Comparison of ENCODE assay signal across 8 cellular contexts in genomic region chr2:233354500-233354924, GRCh38. TPM values are rescaled to one million over a fixed set of nuclear protein-coding genes. Genes with fewer than 3 reads are reported as not detected.
DNase-seq lines count a peak whose midpoint lies in the region; ATAC-seq, FAIRE-seq and TF ChIP-seq lines count a peak whose summit lies in the region.

No MANE protein-coding gene starts in this region.

- WGBS in aorta, 2 donors, result 0% methylated on average over 29 to 77 of the region's 77 CpGs

- ATAC-seq in RWPE2 (ENCODE audit: low read depth), result no peak
- ATAC-seq in aorta (ENCODE audit: low FRiP score), result no peak

- H3K36me3 ChIP-seq in HAP-1 (replicated peaks) (peaks cover 15% of the 10 kb centered on the region), RWPE2 (ENCODE audit: low read depth) (peaks cover 13% of the 10 kb centered on the region), iPS-20b (ENCODE audit: insufficient read depth, low read depth, low read length) (peaks cover 3% of the 10 kb centered on the region; the same call in 1 of the 2 replicates), aorta (ENCODE audit: control insufficient read depth in 1 of 2, insufficient read depth in 2 of 2, low read length in 1 of 2) (no peaks in the 10 kb centered on the region)

- H3K9me3 ChIP-seq in HAP-1 (no peaks in the 10 kb centered on the region), RWPE2 (ENCODE audit: severe bottlenecking) (no peaks in the 10 kb centered on the region), iPS-20b (ENCODE audit: insufficient read depth, low read depth, low read length) (no peaks in the 10 kb centered on the region), aorta (ENCODE audit: control insufficient read depth, low read length) (no peaks in the 10 kb centered on the region)

- H3K4me1 ChIP-seq in HAP-1 (peaks cover 21% of the 10 kb centered on the region), RWPE2 (ENCODE audit: insufficient read depth, poor library complexity, severe bottlenecking) (peaks cover 25% of the 10 kb centered on the region), iPS-20b (ENCODE audit: insufficient read depth, low read length) (peaks cover 5% of the 10 kb centered on the region; the same call in 1 of the 2 replicates), aorta (ENCODE audit: control insufficient read depth in 1 of 2, insufficient read depth in 2 of 2, low read length in 2 of 2) (no peaks in the 10 kb centered on the region)

- H3K4me3 ChIP-seq in HAP-1 (peak overlapping the region; percentile 64), RWPE2 (ENCODE audit: severe bottlenecking) (peak overlapping the region; percentile 71), iPS-20b (ENCODE audit: low read length) (peak overlapping the region; percentile 77; the same call in 1 of the 2 replicates), aorta (ENCODE audit: low read length in 2 of 2) (peak overlapping the region; percentile 99)

- no peak overlapping the region for H3K27ac ChIP-seq in RWPE2 (ENCODE audit: poor library complexity, severe bottlenecking)
- H3K27ac ChIP-seq in iPS-20b (ENCODE audit: low read length), result no peak overlapping the region
- H3K27ac ChIP-seq in aorta (ENCODE audit: low read depth in 1 of 2, low read length in 2 of 2), result no peak overlapping the region

- no peaks in the 10 kb centered on the region for H3K27me3 ChIP-seq in HAP-1 (ENCODE audit: low read depth)
- H3K27me3 ChIP-seq in RWPE2 (ENCODE audit: insufficient read depth, poor library complexity, severe bottlenecking), result no peaks in the 10 kb centered on the region
- peaks cover 35% of the 10 kb centered on the region for H3K27me3 ChIP-seq in iPS-20b (ENCODE audit: insufficient read depth, low read length)
- no peaks in the 10 kb centered on the region for H3K27me3 ChIP-seq in aorta (ENCODE audit: control insufficient read depth in 1 of 2, insufficient read depth in 2 of 2, low read length in 1 of 2)

- in situ Hi-C loops in HAP-1 (cut with MboI; ENCODE audit: low sequenced_read_pairs), result no loop called here

- peak; percentile 60 for TF ChIP-seq POLR2A in GM12892 (IDR thresholded peaks at IDR 0.05; ENCODE audit: low read depth, low read length)

- DNase-seq in GM12892 (ENCODE audit: insufficient read length) (no peak), HAP-1 (ENCODE audit: low spot score in 2 of 2) (no peak), RWPE2 (ENCODE audit: low spot score) (no peak), aorta (peak in 1 of 2 donors; percentile 63), DMS79 (lab: John Stamatoyannopoulos, UW) (no peak), NCI-H524 (lab: John Stamatoyannopoulos, UW) (no peak), KG1 (lab: John Stamatoyannopoulos, UW) (no peak)

- no peak for FAIRE-seq in GM12892 (lab: Jason Lieb, UNC)

- H3K9ac ChIP-seq in iPS-20b (ENCODE audit: low read depth, low read length), result no peak overlapping the region

- TF ChIP-seq CTCF in RWPE2 (IDR thresholded peaks at IDR 0.05; ENCODE audit: poor library complexity, severe bottlenecking), result no peak

- intact Hi-C loops in aorta (cut with DNase I), result loop anchor here (2.0 to 5.0 kb wide), 3 partner anchors 33 to 88 kb away; no protein-coding TSS in a partner anchor

RNA-seq across cellular contexts. Expression of gene DGKD, which starts 0.2 kb away (rescaled TPM):
- 63.1 TPM for polyA plus RNA-seq in GM12892 (2012; ENCODE audit: missing spikeins)
- 100 to 1,000 TPM in 1 of 2 donors, 10 to 100 TPM in 1; 74.3 to 250 TPM for total RNA-seq in aorta
- 10 to 100 TPM in 1 of 2 donors, 1 to 10 TPM in 1; 8.9 to 62.2 TPM for polyA plus RNA-seq in aorta

RNA-seq across cellular contexts. Expression of gene SAG, which starts 46.9 kb away (rescaled TPM):
- not detected for polyA plus RNA-seq in GM12892 (2012; ENCODE audit: missing spikeins)
- not detected for total RNA-seq in aorta
- polyA plus RNA-seq in aorta, result not detected
